In genomic region chr3:120304569-120305090, GRCh38 we compare ENCODE assay signal across 22 cellular contexts. TPM values are rescaled to one million over a fixed set of nuclear protein-coding genes. Genes with fewer than 3 reads are reported as not detected.
"Had no signal": no experiment of that assay in that cellular context is flagged by ENCODE, and none has a peak within 500 bp of the region (broad histone marks: within the 10 kb centered on the region; RNA-seq: fewer than 3 reads in every experiment).

No MANE protein-coding gene starts in this region.

- H3K9me3 Mint-ChIP-seq: type B pancreatic cell had no signal

- ATAC-seq: gastrocnemius medialis; left lung; naive thymus-derived CD4-positive, alpha-beta T cell; right cardiac atrium; stimulated activated naive B cell treated with anti-CD40 and anti-IgM and Interleukin-4, amounts not matched to agents 10 μg/mL and 1 μg/mL and 100 μg/mL, for 72 hours; stimulated activated naive CD8-positive, alpha-beta T cell treated with anti-CD3 and anti-CD28 coated beads, Interleukin-15, amount 100 ng/mL, for 72 hours had no signal

- H3K4me3 Mint-ChIP-seq: naive thymus-derived CD4-positive, alpha-beta T cell; nephron progenitor cell; stimulated activated naive B cell treated with anti-CD40 and anti-IgM and Interleukin-4, amounts not matched to agents 10 μg/mL and 1 μg/mL and 100 μg/mL, for 72 hours; stimulated activated naive CD8-positive, alpha-beta T cell treated with anti-CD3 and anti-CD28 coated beads, Interleukin-15, amount 100 ng/mL, for 72 hours; type B pancreatic cell had no signal

- H3K27me3 ChIP-seq: gastrocnemius medialis had no signal

- H3K4me1 ChIP-seq: gastrocnemius medialis, left lung, prostate gland, spleen had no signal

- H3K36me3 Mint-ChIP-seq: type B pancreatic cell had no signal

- H3K4me1 Mint-ChIP-seq: naive thymus-derived CD4-positive, alpha-beta T cell; stimulated activated naive B cell treated with anti-CD40 and anti-IgM and Interleukin-4, amounts not matched to agents 10 μg/mL and 1 μg/mL and 100 μg/mL, for 72 hours; stimulated activated naive CD8-positive, alpha-beta T cell treated with anti-CD3 and anti-CD28 coated beads, Interleukin-15, amount 100 ng/mL, for 72 hours had no signal

- H3K36me3 ChIP-seq: esophagus squamous epithelium, gastrocnemius medialis, left lung, prostate gland, spleen, suprapubic skin had no signal

- H3K27ac Mint-ChIP-seq: stimulated activated naive B cell treated with anti-CD40 and anti-IgM and Interleukin-4, amounts not matched to agents 10 μg/mL and 1 μg/mL and 100 μg/mL, for 72 hours; stimulated activated naive CD8-positive, alpha-beta T cell treated with anti-CD3 and anti-CD28 coated beads, Interleukin-15, amount 100 ng/mL, for 72 hours; type B pancreatic cell had no signal

- H3K9me3 ChIP-seq: esophagus squamous epithelium, gastrocnemius medialis, prostate gland, suprapubic skin had no signal

- H3K27me3 Mint-ChIP-seq: type B pancreatic cell had no signal

- H3K4me3 ChIP-seq: coronary artery, esophagus squamous epithelium, gastrocnemius medialis, left lung, prostate gland, skin epidermis, spleen, suprapubic skin had no signal

- DNase-seq: dermis blood vessel endothelial cell; effector memory CD4-positive, alpha-beta T cell; erythroblast; esophagus squamous epithelium; gastrocnemius medialis; head of caudate nucleus; left lung; mesenchymal stem cell; midbrain; naive thymus-derived CD4-positive, alpha-beta T cell; nephron progenitor cell; nucleus accumbens; right cardiac atrium; spleen; stimulated activated naive B cell treated with anti-CD40 and anti-IgM and Interleukin-4, amounts not matched to agents 10 μg/mL and 1 μg/mL and 100 μg/mL, for 72 hours; stimulated activated naive CD8-positive, alpha-beta T cell treated with anti-CD3 and anti-CD28 coated beads, Interleukin-15, amount 100 ng/mL, for 72 hours had no signal

- H3K27ac ChIP-seq: coronary artery, esophagus squamous epithelium, gastrocnemius medialis, left lung, prostate gland, skin epidermis, spleen, suprapubic skin had no signal

RNA-seq across cellular contexts. Expression of gene GPR156, which starts 19.6 kb away (rescaled TPM):
- total RNA-seq: dermis blood vessel endothelial cell, lung microvascular endothelial cell had no signal
